Comparison of ENCODE assay signal across 28 cellular contexts in the genomic region with DNA sequence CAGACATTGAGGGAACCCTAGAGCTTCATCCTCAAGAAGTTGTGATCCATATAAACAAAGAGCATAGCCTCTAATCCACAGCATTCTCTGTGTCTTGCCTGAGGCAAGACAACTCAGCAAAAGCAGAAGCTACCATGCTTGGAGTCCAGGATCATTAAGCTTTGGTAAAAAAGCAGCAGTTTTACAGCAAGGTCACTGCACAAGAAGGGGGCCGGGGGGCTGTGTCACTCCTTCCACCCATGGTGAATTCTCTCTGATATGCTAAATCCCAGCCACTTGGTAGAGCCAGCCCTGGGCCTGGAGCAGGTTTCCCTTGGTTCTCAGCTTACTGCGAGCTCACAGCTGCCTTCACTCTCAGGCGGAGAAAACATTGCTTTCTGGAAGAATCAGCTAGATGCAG.
"Had no signal": no experiment of that assay in that cellular context is flagged by ENCODE, and none has a peak within 500 bp of the region (broad histone marks: within the 10 kb centered on the region; RNA-seq: fewer than 3 reads in every experiment).

No MANE protein-coding gene starts in this region.

- H3K36me3 ChIP-seq: esophagus muscularis mucosa, heart left ventricle, neutrophil, ovary, prostate gland, sigmoid colon had no signal

- ATAC-seq: activated T-helper 17 cell treated with anti-CD3 and anti-CD28 coated beads, Interleukin-2, amount 50 U/mL, for 72 hours; foreskin keratinocyte; heart left ventricle; left ventricle myocardium superior; stimulated activated memory B cell treated with anti-CD40 and anti-IgM and Interleukin-4, amounts not matched to agents 10 μg/mL and 1 μg/mL and 100 μg/mL, for 72 hours; stimulated activated naive CD8-positive, alpha-beta T cell treated with anti-CD3 and anti-CD28 coated beads, Interleukin-15, amount 100 ng/mL, for 72 hours had no signal

- H3K4me3 ChIP-seq: esophagus muscularis mucosa, heart left ventricle, ovary, prostate gland, sigmoid colon had no signal

- H3K27me3 ChIP-seq: esophagus muscularis mucosa, foreskin keratinocyte, heart left ventricle, neutrophil, ovary, sigmoid colon had no signal

- DNase-seq: activated CD4-positive, alpha-beta memory T cell treated with anti-CD3 and anti-CD28 coated beads for 36 hours; activated CD4-positive, alpha-beta T cell treated with anti-CD3 and anti-CD28 coated beads, Interleukin-2, amount 10 ng/mL, durations not matched to agents 24 days and 14 days; activated CD4-positive, CD25-positive, alpha-beta regulatory T cell treated with anti-CD3 and anti-CD28 coated beads, Interleukin-2, amount 50 U/mL, for 72 hours; activated CD8-positive, alpha-beta memory T cell treated with anti-CD3 and anti-CD28 coated beads, Interleukin-2, amount 50 U/mL, for 48 hours; activated gamma-delta T cell treated with Interleukin-2 at 50 U/mL for 16 hours; activated naive CD4-positive, alpha-beta T cell treated with anti-CD3 and anti-CD28 coated beads, Interleukin-2, amount 50 U/mL, for 16 hours; activated T-cell treated with anti-CD3 and anti-CD28 coated beads, Interleukin-2, amount 50 U/mL, for 24 hours; amygdala; caudate nucleus; endodermal cell; foreskin keratinocyte; heart left ventricle; hypothalamus; left ventricle myocardium superior; ovary; retina; sigmoid colon; small intestine; stimulated activated CD4-positive, alpha-beta T cell treated with anti-CD3 and anti-CD28 coated beads, Interleukin-4, amount 100 ng/mL, for 4 hours; stimulated activated CD8-positive, alpha-beta memory T cell treated with anti-CD3 and anti-CD28 coated beads, Interleukin-4, amount 100 ng/mL, for 48 hours; stimulated activated naive CD8-positive, alpha-beta T cell treated with anti-CD3 and anti-CD28 coated beads, Interleukin-15, amount 100 ng/mL, for 72 hours; substantia nigra; T-helper 1 cell had no signal
